Comparison of ENCODE assay signal across 1 cellular context in the genomic region with DNA sequence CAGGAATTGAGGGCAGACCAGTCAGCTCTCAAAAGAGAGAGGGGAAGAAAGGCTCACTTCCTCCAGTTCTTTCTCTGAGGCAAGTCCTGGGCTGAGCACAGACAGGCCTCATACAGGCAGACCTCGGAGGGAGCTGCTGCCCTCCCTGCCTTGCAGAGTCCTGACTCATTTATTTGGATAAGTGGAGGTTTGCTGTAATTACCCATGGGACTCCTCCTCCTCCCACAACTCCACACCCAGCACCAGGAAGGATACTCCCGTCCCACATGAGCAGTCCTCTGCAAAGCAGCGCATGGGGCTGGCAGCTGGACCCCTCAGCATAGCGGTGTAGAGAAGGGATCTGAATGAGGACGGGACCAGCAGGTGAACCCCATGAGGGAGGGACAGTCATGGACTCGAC.
TF ChIP-seq lines count a peak whose summit lies in the region.

No MANE protein-coding gene starts in this region.

TF ChIP-seq in K562, 482 proteins besides CTCF, POLR2A, EP300 and RAD21 (continued from another document):
- TF ChIP-seq MAZ (CRISPR knock-in tag; conservative IDR thresholded peaks at IDR 0.05 in 1 of 2, IDR thresholded peaks at IDR 0.05 in 1 of 2) (no peak), ZNF175 (CRISPR knock-in tag; IDR thresholded peaks at IDR 0.05; ENCODE audit: low read depth) (peak; percentile 37; the same call in 1 of the 2 replicates), ZNF583 (CRISPR knock-in tag; IDR thresholded peaks at IDR 0.05) (no peak), ELF2 (CRISPR knock-in tag; IDR thresholded peaks at IDR 0.05) (no peak), TAF15 (IDR thresholded peaks at IDR 0.05; ENCODE audit: low read depth, low read length) (no peak), ETV5 (CRISPR knock-in tag; IDR thresholded peaks at IDR 0.05; ENCODE audit: low read depth) (no peak), RAD51 (IDR thresholded peaks at IDR 0.05; ENCODE audit: borderline replicate concordance, low read depth) (no peak), GABPB2 (CRISPR knock-in tag; conservative IDR thresholded peaks at IDR 0.05) (no peak), ZNF668 (CRISPR knock-in tag; IDR thresholded peaks at IDR 0.05) (no peak), ZNF263 (CRISPR knock-in tag; IDR thresholded peaks at IDR 0.05; ENCODE audit: borderline replicate concordance) (peak; percentile 56; the same call in 1 of the 2 replicates)
- TF ChIP-seq, protein P1, sequence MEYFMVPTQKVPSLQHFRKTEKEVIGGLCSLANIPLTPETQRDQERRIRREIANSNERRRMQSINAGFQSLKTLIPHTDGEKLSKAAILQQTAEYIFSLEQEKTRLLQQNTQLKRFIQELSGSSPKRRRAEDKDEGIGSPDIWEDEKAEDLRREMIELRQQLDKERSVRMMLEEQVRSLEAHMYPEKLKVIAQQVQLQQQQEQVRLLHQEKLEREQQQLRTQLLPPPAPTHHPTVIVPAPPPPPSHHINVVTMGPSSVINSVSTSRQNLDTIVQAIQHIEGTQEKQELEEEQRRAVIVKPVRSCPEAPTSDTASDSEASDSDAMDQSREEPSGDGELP (CRISPR knock-in tag; IDR thresholded peaks at IDR 0.05; ENCODE audit: borderline replicate concordance), result no peak
- TF ChIP-seq, protein P2, sequence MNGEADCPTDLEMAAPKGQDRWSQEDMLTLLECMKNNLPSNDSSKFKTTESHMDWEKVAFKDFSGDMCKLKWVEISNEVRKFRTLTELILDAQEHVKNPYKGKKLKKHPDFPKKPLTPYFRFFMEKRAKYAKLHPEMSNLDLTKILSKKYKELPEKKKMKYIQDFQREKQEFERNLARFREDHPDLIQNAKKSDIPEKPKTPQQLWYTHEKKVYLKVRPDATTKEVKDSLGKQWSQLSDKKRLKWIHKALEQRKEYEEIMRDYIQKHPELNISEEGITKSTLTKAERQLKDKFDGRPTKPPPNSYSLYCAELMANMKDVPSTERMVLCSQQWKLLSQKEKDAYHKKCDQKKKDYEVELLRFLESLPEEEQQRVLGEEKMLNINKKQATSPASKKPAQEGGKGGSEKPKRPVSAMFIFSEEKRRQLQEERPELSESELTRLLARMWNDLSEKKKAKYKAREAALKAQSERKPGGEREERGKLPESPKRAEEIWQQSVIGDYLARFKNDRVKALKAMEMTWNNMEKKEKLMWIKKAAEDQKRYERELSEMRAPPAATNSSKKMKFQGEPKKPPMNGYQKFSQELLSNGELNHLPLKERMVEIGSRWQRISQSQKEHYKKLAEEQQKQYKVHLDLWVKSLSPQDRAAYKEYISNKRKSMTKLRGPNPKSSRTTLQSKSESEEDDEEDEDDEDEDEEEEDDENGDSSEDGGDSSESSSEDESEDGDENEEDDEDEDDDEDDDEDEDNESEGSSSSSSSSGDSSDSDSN (IDR thresholded peaks at IDR 0.05; ENCODE audit: borderline replicate concordance in 1 of 2, low read depth in 2 of 2, low read length in 2 of 2), result peak; percentile 56 to 98; a peak in 3 of 4 replicates
- TF ChIP-seq, protein P3, sequence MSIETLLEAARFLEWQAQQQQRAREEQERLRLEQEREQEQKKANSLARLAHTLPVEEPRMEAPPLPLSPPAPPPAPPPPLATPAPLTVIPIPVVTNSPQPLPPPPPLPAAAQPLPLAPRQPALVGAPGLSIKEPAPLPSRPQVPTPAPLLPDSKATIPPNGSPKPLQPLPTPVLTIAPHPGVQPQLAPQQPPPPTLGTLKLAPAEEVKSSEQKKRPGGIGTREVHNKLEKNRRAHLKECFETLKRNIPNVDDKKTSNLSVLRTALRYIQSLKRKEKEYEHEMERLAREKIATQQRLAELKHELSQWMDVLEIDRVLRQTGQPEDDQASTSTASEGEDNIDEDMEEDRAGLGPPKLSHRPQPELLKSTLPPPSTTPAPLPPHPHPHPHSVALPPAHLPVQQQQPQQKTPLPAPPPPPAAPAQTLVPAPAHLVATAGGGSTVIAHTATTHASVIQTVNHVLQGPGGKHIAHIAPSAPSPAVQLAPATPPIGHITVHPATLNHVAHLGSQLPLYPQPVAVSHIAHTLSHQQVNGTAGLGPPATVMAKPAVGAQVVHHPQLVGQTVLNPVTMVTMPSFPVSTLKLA (conservative IDR thresholded peaks at IDR 0.05), result no peak
TF ChIP-seq in K562: peak in this region for 5.
